In genomic region chr3:16861432-16861831, GRCh38 we compare ENCODE assay signal across 34 cellular contexts. TPM values are rescaled to one million over a fixed set of nuclear protein-coding genes. Genes with fewer than 3 reads are reported as not detected.
DNase-seq lines count a peak whose midpoint lies in the region; ATAC-seq, FAIRE-seq and TF ChIP-seq lines count a peak whose summit lies in the region.
"Had no signal": no experiment of that assay in that cellular context is flagged by ENCODE, and none has a peak within 500 bp of the region (broad histone marks: within the 10 kb centered on the region; RNA-seq: fewer than 3 reads in every experiment).

No MANE protein-coding gene starts in this region.

- H3K27ac ChIP-seq in gastrocnemius medialis, result peak overlapping the region in 3 of 4 donors; percentile 17 to 56 (median 22)
- H3K27ac ChIP-seq: 22Rv1; A549; BLaER1; BLaER1 treated with 17β-estradiol and CSF1 and Interleukin-3, amounts not matched to agents 10 nM and 100 nM; C4-2B had no signal

- H3K4me3 Mint-ChIP-seq in activated CD4-positive, alpha-beta T cell treated with anti-CD3 and anti-CD28 coated beads, Interleukin-2, amount 10 ng/mL, durations not matched to agents 24 days and 14 days, result no peak overlapping the region
- H3K4me3 Mint-ChIP-seq: B cell; CD14-positive monocyte; CD4-positive, alpha-beta memory T cell; CD4-positive, alpha-beta T cell; CD4-positive, CD25-positive, alpha-beta regulatory T cell; CD8-positive, alpha-beta memory T cell; CD8-positive, alpha-beta T cell had no signal

- in situ Hi-C loops in gastrocnemius medialis (cut with MboI; ENCODE audit: low sequenced_read_pairs in 4 of 4), result no loop called here

- DNase-seq in GM12891 (ENCODE audit: insufficient read length, low spot score) (no peak), fibroblast of villous mesenchyme (ENCODE audit: low read depth) (peak; percentile 29), gastrocnemius medialis (no peak), NCI-H510A (lab: John Stamatoyannopoulos, UW) (no peak)
- no peak for DNase-seq in activated CD4-positive, alpha-beta T cell treated with anti-CD3 and anti-CD28 coated beads, Interleukin-2, amount 10 ng/mL, durations not matched to agents 24 days and 14 days
- DNase-seq: 8988T; ACHN; AML-193; BE2C; C1 segment of cervical spinal cord; Caco-2; Calu3; CD4-positive, alpha-beta memory T cell; CD4-positive, alpha-beta T cell; CD4-positive, CD25-positive, alpha-beta regulatory T cell; CD8-positive, alpha-beta memory T cell; CD8-positive, alpha-beta T cell; COR-L47; DMS 273 treated with DMSO at 0.1 percent for 48 hours; DMS153; DMS53; DMS79; DMS79 treated with DMSO at 0.1 percent for 48 hours; DND-41; EL had no signal

- H3K4me3 ChIP-seq in fibroblast of villous mesenchyme (ENCODE audit: low read depth, low read length) (no peak overlapping the region), gastrocnemius medialis (no peak overlapping the region)
- H3K4me3 ChIP-seq: A549; BLaER1; BLaER1 treated with 17β-estradiol and CSF1 and Interleukin-3, amounts not matched to agents 10 nM and 100 nM had no signal

- H3K36me3 Mint-ChIP-seq in activated CD4-positive, alpha-beta T cell treated with anti-CD3 and anti-CD28 coated beads, Interleukin-2, amount 10 ng/mL, durations not matched to agents 24 days and 14 days (ENCODE audit: low read depth), result no peaks in the 10 kb centered on the region
- H3K36me3 Mint-ChIP-seq: CD14-positive monocyte; CD4-positive, CD25-positive, alpha-beta regulatory T cell; CD8-positive, alpha-beta memory T cell; CD8-positive, alpha-beta T cell had no signal

- H3K27me3 ChIP-seq in gastrocnemius medialis, result no peaks in the 10 kb centered on the region
- H3K27me3 ChIP-seq: BE2C; BLaER1; BLaER1 treated with 17β-estradiol and CSF1 and Interleukin-3, amounts not matched to agents 10 nM and 100 nM had no signal

- no peak overlapping the region for H3K27ac Mint-ChIP-seq in activated CD4-positive, alpha-beta T cell treated with anti-CD3 and anti-CD28 coated beads, Interleukin-2, amount 10 ng/mL, durations not matched to agents 24 days and 14 days
- H3K27ac Mint-ChIP-seq: B cell; CD14-positive monocyte; CD4-positive, alpha-beta memory T cell; CD4-positive, alpha-beta T cell; CD4-positive, CD25-positive, alpha-beta regulatory T cell; CD8-positive, alpha-beta memory T cell; CD8-positive, alpha-beta T cell had no signal

- no peaks in the 10 kb centered on the region for H3K9me3 ChIP-seq in gastrocnemius medialis
- H3K9me3 ChIP-seq: A549, BE2C, BLaER1, Caco-2 had no signal

- FAIRE-seq in GM12891 (lab: Jason Lieb, UNC), result peak; percentile 43
- FAIRE-seq: A204.1, A549 had no signal

- H3K36me3 ChIP-seq in gastrocnemius medialis, result no peaks in the 10 kb centered on the region
- H3K36me3 ChIP-seq: BE2C; BLaER1; BLaER1 treated with 17β-estradiol and CSF1 and Interleukin-3, amounts not matched to agents 10 nM and 100 nM had no signal

- ATAC-seq in gastrocnemius medialis (peak in 1 of 2 donors; percentile 59), HG02571 (IDR thresholded peaks at IDR 0.05; ENCODE audit: unreplicated experiment) (no peak)
- ATAC-seq: A549; CD8-positive, alpha-beta T cell had no signal

- intact Hi-C loops in gastrocnemius medialis (cut with DNase I; ENCODE audit: low total_unique reads), result no loop called here
- intact Hi-C loops in activated CD4-positive, alpha-beta T cell treated with anti-CD3 and anti-CD28 coated beads, Interleukin-2, amount 10 ng/mL, durations not matched to agents 24 days and 14 days (cut with micrococcal nuclease), result no loop called here

- no peak for TF ChIP-seq CTCF in fibroblast of villous mesenchyme (IDR thresholded peaks at IDR 0.05; ENCODE audit: insufficient read depth, low read depth, low read length)
- no peak for TF ChIP-seq CTCF in gastrocnemius medialis (IDR thresholded peaks at IDR 0.05 in 4 of 5, conservative IDR thresholded peaks at IDR 0.05 in 1 of 5)

- H3K4me1 Mint-ChIP-seq in activated CD4-positive, alpha-beta T cell treated with anti-CD3 and anti-CD28 coated beads, Interleukin-2, amount 10 ng/mL, durations not matched to agents 24 days and 14 days, result peaks cover 4% of the 10 kb centered on the region

- TF ChIP-seq POLR2A in GM12891 (IDR thresholded peaks at IDR 0.05; ENCODE audit: low read depth, low read length) (no peak), gastrocnemius medialis (IDR thresholded peaks at IDR 0.05) (no peak)

- H3K4me1 ChIP-seq in gastrocnemius medialis, result peaks cover 0 to 33% of the 10 kb centered on the region in 2 donors
- H3K4me1 ChIP-seq: BE2C had no signal

- H3K27me3 Mint-ChIP-seq in activated CD4-positive, alpha-beta T cell treated with anti-CD3 and anti-CD28 coated beads, Interleukin-2, amount 10 ng/mL, durations not matched to agents 24 days and 14 days, result peaks cover 37% of the 10 kb centered on the region
- H3K27me3 Mint-ChIP-seq: CD4-positive, alpha-beta T cell had no signal

- peaks cover 4% of the 10 kb centered on the region for H3K9me3 Mint-ChIP-seq in activated CD4-positive, alpha-beta T cell treated with anti-CD3 and anti-CD28 coated beads, Interleukin-2, amount 10 ng/mL, durations not matched to agents 24 days and 14 days
- H3K9me3 Mint-ChIP-seq: CD4-positive, alpha-beta memory T cell; CD4-positive, alpha-beta T cell; CD4-positive, CD25-positive, alpha-beta regulatory T cell; CD8-positive, alpha-beta T cell had no signal

TF ChIP-seq in GM12891, 5 proteins besides CTCF, POLR2A, EP300 and RAD21:
- TF ChIP-seq POLR2AphosphoS5 (IDR thresholded peaks at IDR 0.05; ENCODE audit: low read depth, low read length), result no peak

RNA-seq across cellular contexts. Expression of gene PLCL2, which starts 23.3 kb away (rescaled TPM):
- polyA plus RNA-seq in GM12891 (2012; ENCODE audit: low read depth, missing spikeins), result 22.3 TPM
- total RNA-seq in fibroblast of villous mesenchyme (3.9 and 5.6 TPM in 2 replicates), gastrocnemius medialis (10 to 100 TPM; 23.9 to 37.2 (median 32.7) TPM)
- 14.8 and 15.2 TPM in 2 replicates for total RNA-seq in activated CD4-positive, alpha-beta T cell treated with anti-CD3 and anti-CD28 coated beads, Interleukin-2, amount 10 ng/mL, durations not matched to agents 24 days and 14 days
